8 cellular contexts compared by ENCODE assay signal in the genomic region with DNA sequence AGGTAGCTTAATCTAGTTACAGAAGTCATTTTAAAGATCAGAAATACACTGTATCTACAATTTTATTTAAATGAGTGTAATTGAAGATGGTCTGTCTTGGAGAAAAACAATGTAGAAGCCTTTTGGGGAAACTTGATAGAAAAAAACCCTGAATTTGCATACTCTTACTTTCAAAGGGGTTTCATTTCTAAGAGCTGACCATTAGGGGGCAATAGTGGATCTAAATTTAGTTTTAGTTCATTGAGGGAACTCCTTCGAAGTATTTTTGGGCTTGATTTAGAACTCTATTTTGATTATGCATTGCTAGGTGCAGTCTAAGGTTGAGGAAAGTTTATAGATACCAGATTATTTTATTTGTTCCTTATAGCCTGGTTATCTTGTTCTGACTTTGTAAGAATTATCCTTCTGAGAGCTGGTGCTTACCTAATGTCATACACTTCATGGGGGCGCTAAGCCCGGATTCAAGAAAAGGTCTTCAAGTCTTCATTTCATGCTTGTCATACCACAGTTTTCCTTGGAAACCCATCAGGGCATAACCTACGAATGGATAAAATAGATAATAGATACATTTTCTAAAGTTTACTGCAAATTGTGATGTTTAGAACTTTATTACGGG.
DNase-seq lines count a peak whose midpoint lies in the region; ATAC-seq, FAIRE-seq and TF ChIP-seq lines count a peak whose summit lies in the region.

No MANE protein-coding gene starts in this region.

- TF ChIP-seq POLR2A in H54 (IDR thresholded peaks at IDR 0.05; ENCODE audit: low read depth, low read length): no peak

- POLR2A ChIA-PET in Caco-2 (lab: Charles Lee): interaction anchor here (0.6 kb wide), 1 partner anchor 72 kb away, joined by 3 read pairs; no protein-coding TSS in a partner anchor

- H3K27ac ChIP-seq in endodermal cell (ENCODE audit: low read depth, low read length): no peak overlapping the region

- WGBS in endodermal cell (ENCODE audit: insufficient coverage in 1 of 2, insufficient read length in 1 of 2), 2 experiments: 74% methylated on average over 4 of the region's 5 CpGs; no CpG with 5 or more reads in 1 of the 2 experiments

- TF ChIP-seq CTCF in Caco-2 (IDR thresholded peaks at IDR 0.05; ENCODE audit: insufficient read depth in 1 of 2, low read depth in 1 of 2, low read length in 1 of 2, severe bottlenecking in 1 of 2, unreplicated experiment in 1 of 2) (peak; percentile 48 to 63), endodermal cell (conservative IDR thresholded peaks at IDR 0.05) (peak; percentile 85)

- H3K4me1 Mint-ChIP-seq in Caco-2 (ENCODE audit: low read depth, unreplicated experiment) (peaks cover 9% of the 10 kb centered on the region), endodermal cell (peaks cover 4% of the 10 kb centered on the region)

- no peak overlapping the region for H3K9ac ChIP-seq in endodermal cell (ENCODE audit: extremely low read depth, low read length, poor library complexity, severe bottlenecking)

- DNase-seq in Caco-2: peak in 1 of 2 experiments; percentile 55
- DNase-seq in GM19240 (ENCODE audit: insufficient read length, low spot score): peak; percentile 30
- DNase-seq in KG1 (lab: John Stamatoyannopoulos, UW): peak; percentile 76
- DNase-seq in RPMI7951 (ENCODE audit: low read depth): peak; percentile 63
- no peak for DNase-seq in endodermal cell
- peak; percentile 62 for DNase-seq in midbrain (lab: John Stamatoyannopoulos, UW)
- DNase-seq in H54 (ENCODE audit: insufficient read length, low spot score): no peak

- H3K9me3 Mint-ChIP-seq in Caco-2 (ENCODE audit: unreplicated experiment): no peaks in the 10 kb centered on the region
- no peaks in the 10 kb centered on the region for H3K9me3 Mint-ChIP-seq in endodermal cell

- no peak overlapping the region for H3K4me3 Mint-ChIP-seq in Caco-2 (ENCODE audit: unreplicated experiment)
- no peak overlapping the region for H3K4me3 Mint-ChIP-seq in endodermal cell

- H3K4me1 ChIP-seq in Caco-2 (no peaks in the 10 kb centered on the region), endodermal cell (ENCODE audit: control insufficient read depth, insufficient read depth, low read length) (no peaks in the 10 kb centered on the region)

- BruUV-seq in Caco-2 (replicated peaks; lab: Mats Ljungman, UMichigan): no TSS peak

- no peak overlapping the region for H3K4me3 ChIP-seq in Caco-2 (ENCODE audit: low read depth, low read length)
- no peak overlapping the region for H3K4me3 ChIP-seq in endodermal cell (ENCODE audit: low read length)

- H3K27me3 Mint-ChIP-seq in Caco-2 (ENCODE audit: insufficient read depth, unreplicated experiment) (no peaks in the 10 kb centered on the region), endodermal cell (ENCODE audit: insufficient read depth) (peaks cover 5% of the 10 kb centered on the region)

- H3K36me3 ChIP-seq in Caco-2 (ENCODE audit: control insufficient read depth, insufficient read depth, low read length) (no peaks in the 10 kb centered on the region; the same call in 1 of the 2 replicates), endodermal cell (ENCODE audit: control insufficient read depth, insufficient read depth, low read length) (peaks cover 20% of the 10 kb centered on the region)

- H3K36me3 Mint-ChIP-seq in Caco-2 (ENCODE audit: insufficient read depth, unreplicated experiment) (peaks cover 40% of the 10 kb centered on the region), endodermal cell (ENCODE audit: low read depth) (peaks cover 12% of the 10 kb centered on the region)

- H3K27me3 ChIP-seq in Caco-2 (replicated peaks; ENCODE audit: control insufficient read depth, insufficient read depth, low read length) (no peaks in the 10 kb centered on the region), endodermal cell (ENCODE audit: control insufficient read depth, insufficient read depth, low read length, poor library complexity, severe bottlenecking) (no peaks in the 10 kb centered on the region)

- H3K9me3 ChIP-seq in Caco-2 (no peaks in the 10 kb centered on the region), endodermal cell (ENCODE audit: control insufficient read depth, low read length) (no peaks in the 10 kb centered on the region)

- CTCF ChIA-PET in Caco-2 (lab: Charles Lee): interaction anchor here (0.6 to 1.7 kb wide), 13 partner anchors 10 to 145 kb away, joined by 3 to 14 read pairs (median 4); a partner anchor contains a TSS

- no peak for ATAC-seq in HG03469 (IDR thresholded peaks at IDR 0.05; ENCODE audit: unreplicated experiment)

- no peak for FAIRE-seq in H54 (lab: Jason Lieb, UNC)

- H3K27ac Mint-ChIP-seq in Caco-2 (ENCODE audit: unreplicated experiment) (no peak overlapping the region), endodermal cell (no peak overlapping the region)

- intact Hi-C loops in Caco-2 (cut with micrococcal nuclease; ENCODE audit: unreplicated experiment): loop anchor here (1.0 to 10.0 kb wide), 3 partner anchors 25 to 416 kb away; no protein-coding TSS in a partner anchor

Comparison
In these comparisons a context has a peak if more than half of its experiments do, and no peak if none do; other contexts are left out.
1. DNase-seq: peak in GM19240 (single experiment), KG1 (single experiment), RPMI7951 (single experiment) and midbrain (single experiment); none in endodermal cell (single experiment) and H54 (single experiment).